ENCODE assay signal across 1 cellular context in genomic region chr19:14571695-14572490, GRCh38.
A peak's percentile ranks its signal among the peaks of the same experiment; 100 is the strongest.
TF ChIP-seq lines count a peak whose summit lies in the region.

Gene NDUFB7 (minus strand): TSS chr19:14572066. CDS start chr19:14572000, 66 bp downstream.

TF ChIP-seq in HepG2, 621 proteins besides CTCF, POLR2A, EP300 and RAD21 (continued from another document and continues in another):
- TF ChIP-seq HIC2 (CRISPR knock-in tag; IDR thresholded peaks at IDR 0.05; ENCODE audit: low read depth) (no peak), ZFX (CRISPR knock-in tag; IDR thresholded peaks at IDR 0.05; ENCODE audit: low read depth) (peak; percentile 91), TBX3 (IDR thresholded peaks at IDR 0.05; ENCODE audit: borderline replicate concordance) (no peak), SRSF1 (optimal IDR thresholded peaks at IDR 0.05; ENCODE audit: low read depth, low read length) (no peak), DDIT3 (CRISPR knock-in tag; IDR thresholded peaks at IDR 0.05) (no peak), ZNF563 (CRISPR knock-in tag; IDR thresholded peaks at IDR 0.05) (peak; percentile 82), ZNF407 (CRISPR knock-in tag; IDR thresholded peaks at IDR 0.05; ENCODE audit: not compliant biosample characterization) (peak; percentile 95), KDM6A (CRISPR knock-in tag; IDR thresholded peaks at IDR 0.05; ENCODE audit: low read depth) (no peak), DMTF1 (CRISPR knock-in tag; IDR thresholded peaks at IDR 0.05) (no peak), ZSCAN31 (CRISPR knock-in tag; IDR thresholded peaks at IDR 0.05; ENCODE audit: low read depth) (0 out of 2 replicates have a peak, but pooled peaks have one; percentile 68), ZNF232 (CRISPR knock-in tag; IDR thresholded peaks at IDR 0.05; ENCODE audit: borderline replicate concordance) (peak; percentile 71; the same call in 1 of the 2 replicates), THRA (CRISPR knock-in tag; IDR thresholded peaks at IDR 0.05; ENCODE audit: borderline replicate concordance) (peak; percentile 78), MEF2D (CRISPR knock-in tag; IDR thresholded peaks at IDR 0.05) (peak; percentile 71; the same call in 1 of the 2 replicates), IKZF4 (CRISPR knock-in tag; IDR thresholded peaks at IDR 0.05; ENCODE audit: borderline replicate concordance, low read depth, not compliant biosample characterization) (peak; percentile 94), HIVEP1 (CRISPR knock-in tag; IDR thresholded peaks at IDR 0.05) (no peak), CENPT (CRISPR knock-in tag; IDR thresholded peaks at IDR 0.05; ENCODE audit: low read depth) (no peak), ZNF503 (CRISPR knock-in tag; IDR thresholded peaks at IDR 0.05) (0 out of 2 replicates have a peak, but pooled peaks have one; percentile 59), ZNF704 (CRISPR knock-in tag; IDR thresholded peaks at IDR 0.05; ENCODE audit: borderline replicate concordance) (no peak; the same call in 1 of the 2 replicates), RFX3 (CRISPR knock-in tag; IDR thresholded peaks at IDR 0.05) (no peak), ZNF510 (CRISPR knock-in tag; IDR thresholded peaks at IDR 0.05; ENCODE audit: low read depth) (0 out of 2 replicates have a peak, but pooled peaks have one; percentile 72), HOXA9 (CRISPR knock-in tag; IDR thresholded peaks at IDR 0.05; ENCODE audit: borderline replicate concordance) (0 out of 2 replicates have a peak, but pooled peaks have one; percentile 52), ZNF383 (CRISPR knock-in tag; IDR thresholded peaks at IDR 0.05; ENCODE audit: borderline replicate concordance) (no peak)
- TF ChIP-seq, protein P1, sequence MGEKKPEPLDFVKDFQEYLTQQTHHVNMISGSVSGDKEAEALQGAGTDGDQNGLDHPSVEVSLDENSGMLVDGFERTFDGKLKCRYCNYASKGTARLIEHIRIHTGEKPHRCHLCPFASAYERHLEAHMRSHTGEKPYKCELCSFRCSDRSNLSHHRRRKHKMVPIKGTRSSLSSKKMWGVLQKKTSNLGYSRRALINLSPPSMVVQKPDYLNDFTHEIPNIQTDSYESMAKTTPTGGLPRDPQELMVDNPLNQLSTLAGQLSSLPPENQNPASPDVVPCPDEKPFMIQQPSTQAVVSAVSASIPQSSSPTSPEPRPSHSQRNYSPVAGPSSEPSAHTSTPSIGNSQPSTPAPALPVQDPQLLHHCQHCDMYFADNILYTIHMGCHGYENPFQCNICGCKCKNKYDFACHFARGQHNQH (CRISPR knock-in tag; IDR thresholded peaks at IDR 0.05) = peak; percentile 92; the same call in 1 of the 2 replicates
- TF ChIP-seq, protein P2, sequence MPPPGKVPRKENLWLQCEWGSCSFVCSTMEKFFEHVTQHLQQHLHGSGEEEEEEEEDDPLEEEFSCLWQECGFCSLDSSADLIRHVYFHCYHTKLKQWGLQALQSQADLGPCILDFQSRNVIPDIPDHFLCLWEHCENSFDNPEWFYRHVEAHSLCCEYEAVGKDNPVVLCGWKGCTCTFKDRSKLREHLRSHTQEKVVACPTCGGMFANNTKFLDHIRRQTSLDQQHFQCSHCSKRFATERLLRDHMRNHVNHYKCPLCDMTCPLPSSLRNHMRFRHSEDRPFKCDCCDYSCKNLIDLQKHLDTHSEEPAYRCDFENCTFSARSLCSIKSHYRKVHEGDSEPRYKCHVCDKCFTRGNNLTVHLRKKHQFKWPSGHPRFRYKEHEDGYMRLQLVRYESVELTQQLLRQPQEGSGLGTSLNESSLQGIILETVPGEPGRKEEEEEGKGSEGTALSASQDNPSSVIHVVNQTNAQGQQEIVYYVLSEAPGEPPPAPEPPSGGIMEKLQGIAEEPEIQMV (CRISPR knock-in tag; IDR thresholded peaks at IDR 0.05; ENCODE audit: low read depth) = peak; percentile 100
- TF ChIP-seq, protein P3, sequence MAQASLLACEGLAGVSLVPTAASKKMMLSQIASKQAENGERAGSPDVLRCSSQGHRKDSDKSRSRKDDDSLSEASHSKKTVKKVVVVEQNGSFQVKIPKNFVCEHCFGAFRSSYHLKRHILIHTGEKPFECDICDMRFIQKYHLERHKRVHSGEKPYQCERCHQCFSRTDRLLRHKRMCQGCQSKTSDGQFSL (CRISPR knock-in tag; IDR thresholded peaks at IDR 0.05) = peak; percentile 63; the same call in 1 of the 2 replicates
- TF ChIP-seq, protein P4, sequence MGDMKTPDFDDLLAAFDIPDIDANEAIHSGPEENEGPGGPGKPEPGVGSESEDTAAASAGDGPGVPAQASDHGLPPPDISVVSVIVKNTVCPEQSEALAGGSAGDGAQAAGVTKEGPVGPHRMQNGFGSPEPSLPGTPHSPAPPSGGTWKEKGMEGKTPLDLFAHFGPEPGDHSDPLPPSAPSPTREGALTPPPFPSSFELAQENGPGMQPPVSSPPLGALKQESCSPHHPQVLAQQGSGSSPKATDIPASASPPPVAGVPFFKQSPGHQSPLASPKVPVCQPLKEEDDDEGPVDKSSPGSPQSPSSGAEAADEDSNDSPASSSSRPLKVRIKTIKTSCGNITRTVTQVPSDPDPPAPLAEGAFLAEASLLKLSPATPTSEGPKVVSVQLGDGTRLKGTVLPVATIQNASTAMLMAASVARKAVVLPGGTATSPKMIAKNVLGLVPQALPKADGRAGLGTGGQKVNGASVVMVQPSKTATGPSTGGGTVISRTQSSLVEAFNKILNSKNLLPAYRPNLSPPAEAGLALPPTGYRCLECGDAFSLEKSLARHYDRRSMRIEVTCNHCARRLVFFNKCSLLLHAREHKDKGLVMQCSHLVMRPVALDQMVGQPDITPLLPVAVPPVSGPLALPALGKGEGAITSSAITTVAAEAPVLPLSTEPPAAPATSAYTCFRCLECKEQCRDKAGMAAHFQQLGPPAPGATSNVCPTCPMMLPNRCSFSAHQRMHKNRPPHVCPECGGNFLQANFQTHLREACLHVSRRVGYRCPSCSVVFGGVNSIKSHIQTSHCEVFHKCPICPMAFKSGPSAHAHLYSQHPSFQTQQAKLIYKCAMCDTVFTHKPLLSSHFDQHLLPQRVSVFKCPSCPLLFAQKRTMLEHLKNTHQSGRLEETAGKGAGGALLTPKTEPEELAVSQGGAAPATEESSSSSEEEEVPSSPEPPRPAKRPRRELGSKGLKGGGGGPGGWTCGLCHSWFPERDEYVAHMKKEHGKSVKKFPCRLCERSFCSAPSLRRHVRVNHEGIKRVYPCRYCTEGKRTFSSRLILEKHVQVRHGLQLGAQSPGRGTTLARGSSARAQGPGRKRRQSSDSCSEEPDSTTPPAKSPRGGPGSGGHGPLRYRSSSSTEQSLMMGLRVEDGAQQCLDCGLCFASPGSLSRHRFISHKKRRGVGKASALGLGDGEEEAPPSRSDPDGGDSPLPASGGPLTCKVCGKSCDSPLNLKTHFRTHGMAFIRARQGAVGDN (CRISPR knock-in tag; IDR thresholded peaks at IDR 0.05) = peak; percentile 87
